Comparison of ENCODE assay signal across 20 cellular contexts in genomic region chr11:19652976-19653375, GRCh38. TPM values are rescaled to one million over a fixed set of nuclear protein-coding genes. Genes with fewer than 3 reads are reported as not detected.
A peak's percentile ranks its signal among the peaks of the same experiment; 100 is the strongest.
DNase-seq lines count a peak whose midpoint lies in the region; ATAC-seq and TF ChIP-seq lines count a peak whose summit lies in the region.
"Had no signal": no experiment of that assay in that cellular context is flagged by ENCODE, and none has a peak within 500 bp of the region (broad histone marks: within the 10 kb centered on the region; RNA-seq: fewer than 3 reads in every experiment).

No MANE protein-coding gene starts in this region.

- 56% methylated on average over 4 of the region's 4 CpGs for WGBS in SK-N-SH (ENCODE audit: low lambda C conversion rate)

- peaks cover 3% of the 10 kb centered on the region for H3K9me3 Mint-ChIP-seq in neural crest cell

- H3K27me3 ChIP-seq in SK-N-SH (ENCODE audit: insufficient read depth), result no peaks in the 10 kb centered on the region
- H3K27me3 ChIP-seq: BLaER1 treated with 17β-estradiol and CSF1 and Interleukin-3, amounts not matched to agents 10 nM and 100 nM had no signal

- DNase-seq in Right ventricle myocardium inferior (ENCODE audit: missing footprints), result no peak
- DNase-seq in cardiac septum (ENCODE audit: low spot score), result no peak
- no peak for DNase-seq in SK-N-SH
- no peak for DNase-seq in neural crest cell (ENCODE audit: low read depth, low spot score)
- DNase-seq in superior temporal gyrus (ENCODE audit: extremely low spot score), result peak; percentile 51
- no peak for DNase-seq in COLO668 (lab: John Stamatoyannopoulos, UW; ENCODE audit: unreplicated experiment)
- no peak for DNase-seq in NOMO-1 treated with DMSO at 0.1 percent for 48 hours (lab: John Stamatoyannopoulos, UW; ENCODE audit: unreplicated experiment)
- DNase-seq in stimulated activated CD4-positive, alpha-beta T cell treated with anti-CD3 and anti-CD28 coated beads, Interleukin-4, amount 100 ng/mL, for 24 hours, result no peak
- DNase-seq: 8988T; Calu3; CD4-positive, alpha-beta memory T cell; DMS153; EL; KBM-7; NCI-H1092 treated with DMSO at 0.1 percent for 48 hours; NCI-H1436 treated with DMSO at 0.1 percent for 48 hours; NCI-H2029 treated with DMSO at 0.1 percent for 48 hours; NCI-H446 treated with DMSO at 0.1 percent for 48 hours had no signal

- H3K36me3 Mint-ChIP-seq in neural crest cell (ENCODE audit: low read depth), result no peaks in the 10 kb centered on the region
- H3K36me3 Mint-ChIP-seq: CD4-positive, alpha-beta memory T cell had no signal

- peaks cover 0 to 26% of the 10 kb centered on the region in 2 experiments for H3K36me3 ChIP-seq in SK-N-SH (replicated peaks in 1 of 2; ENCODE audit: control insufficient read depth in 1 of 2, insufficient read depth in 2 of 2, low read length in 1 of 2)
- H3K36me3 ChIP-seq: BLaER1 treated with 17β-estradiol and CSF1 and Interleukin-3, amounts not matched to agents 10 nM and 100 nM had no signal

- POLR2A ChIA-PET in SK-N-SH (lab: Yijun Ruan, JAX), result interaction anchor here (0.6 kb wide), 1 partner anchor 233 kb away, joined by 5 read pairs; no protein-coding TSS in a partner anchor

- CTCF ChIA-PET in SK-N-SH (lab: Yijun Ruan, JAX), result interaction anchor here (0.7 to 2.3 kb wide), 7 partner anchors 21 to 92 kb away, joined by 3 to 9 read pairs (median 4); no protein-coding TSS in a partner anchor

- ATAC-seq in Right ventricle myocardium inferior, result peak; percentile 20
- ATAC-seq: HCT116 had no signal

- TF ChIP-seq RAD21 in SK-N-SH (IDR thresholded peaks at IDR 0.05; ENCODE audit: low read length), result no peak; the same call in 1 of the 2 replicates

- H3K4me1 ChIP-seq in SK-N-SH (ENCODE audit: control insufficient read depth in 1 of 2, insufficient read depth in 2 of 2, low read depth in 1 of 2, low read length in 1 of 2), result peaks cover 0 to 45% of the 10 kb centered on the region in 2 experiments; a peak in 2 of 4 replicates
- H3K4me1 ChIP-seq: BLaER1 treated with 17β-estradiol and CSF1 and Interleukin-3, amounts not matched to agents 10 nM and 100 nM had no signal

- H3K9me2 ChIP-seq in SK-N-SH, result no peaks in the 10 kb centered on the region

- TF ChIP-seq EP300 in SK-N-SH (IDR thresholded peaks at IDR 0.05; ENCODE audit: borderline replicate concordance in 1 of 2, low read depth in 1 of 2, low read length in 1 of 2), result peak; percentile 34 to 59; a peak in 2 of 4 replicates

- H3K4me1 Mint-ChIP-seq in neural crest cell, result peaks cover 42% of the 10 kb centered on the region
- H3K4me1 Mint-ChIP-seq: CD4-positive, alpha-beta memory T cell had no signal

- H3K27me3 Mint-ChIP-seq in neural crest cell (ENCODE audit: low read depth), result no peaks in the 10 kb centered on the region

- peaks cover 12% of the 10 kb centered on the region for H3F3A ChIP-seq in SK-N-SH (replicated peaks; ENCODE audit: insufficient read depth)

- H4K20me1 ChIP-seq in SK-N-SH (ENCODE audit: insufficient read depth), result peaks cover 25% of the 10 kb centered on the region
- H4K20me1 ChIP-seq: BLaER1 treated with 17β-estradiol and CSF1 and Interleukin-3, amounts not matched to agents 10 nM and 100 nM had no signal

- H3K27ac Mint-ChIP-seq in neural crest cell (ENCODE audit: unreplicated experiment), result peak overlapping the region; percentile 78
- H3K27ac Mint-ChIP-seq: CD4-positive, alpha-beta memory T cell had no signal

- no peak overlapping the region for H3K4me3 ChIP-seq in SK-N-SH (ENCODE audit: low read depth in 2 of 2, low read length in 1 of 2)
- H3K4me3 ChIP-seq: BLaER1 treated with 17β-estradiol and CSF1 and Interleukin-3, amounts not matched to agents 10 nM and 100 nM had no signal

- no peak for TF ChIP-seq CTCF in SK-N-SH (IDR thresholded peaks at IDR 0.05)
- TF ChIP-seq CTCF in neural crest cell (conservative IDR thresholded peaks at IDR 0.05), result no peak

- no peak overlapping the region for H3K4me2 ChIP-seq in SK-N-SH
- H3K4me2 ChIP-seq: BLaER1 treated with 17β-estradiol and CSF1 and Interleukin-3, amounts not matched to agents 10 nM and 100 nM had no signal

- H3K79me2 ChIP-seq in SK-N-SH (ENCODE audit: insufficient read depth), result peaks cover 78% of the 10 kb centered on the region

- H3K9ac ChIP-seq in SK-N-SH, result no peak overlapping the region
- H3K9ac ChIP-seq: BLaER1 treated with 17β-estradiol and CSF1 and Interleukin-3, amounts not matched to agents 10 nM and 100 nM had no signal

- peak overlapping the region in 1 of 2 experiments; percentile 83; a peak in 3 of 4 replicates for H3K27ac ChIP-seq in SK-N-SH (ENCODE audit: low read depth in 2 of 2, low read length in 1 of 2)
- H3K27ac ChIP-seq: BLaER1 treated with 17β-estradiol and CSF1 and Interleukin-3, amounts not matched to agents 10 nM and 100 nM had no signal

- no peaks in the 10 kb centered on the region for H3K9me3 ChIP-seq in SK-N-SH
- H3K9me3 ChIP-seq: BLaER1 treated with 17β-estradiol and CSF1 and Interleukin-3, amounts not matched to agents 10 nM and 100 nM had no signal

- intact Hi-C loops in Right ventricle myocardium inferior (cut with DNase I) (no loop called here), cardiac septum (cut with DNase I) (no loop called here)

- H2AFZ ChIP-seq in SK-N-SH (ENCODE audit: low read depth), result no peak overlapping the region

- H3K4me3 Mint-ChIP-seq in neural crest cell, result no peak overlapping the region
- H3K4me3 Mint-ChIP-seq: CD4-positive, alpha-beta memory T cell had no signal

TF ChIP-seq in SK-N-SH, 30 proteins besides CTCF, POLR2A, EP300 and RAD21:
- TF ChIP-seq PBX3 (IDR thresholded peaks at IDR 0.05) (peak; percentile 85), POLR2AphosphoS5 (IDR thresholded peaks at IDR 0.05; ENCODE audit: low read depth, low read length) (peak; percentile 31; the same call in 1 of the 2 replicates), JUND (IDR thresholded peaks at IDR 0.05) (peak; percentile 20; the same call in 1 of the 2 replicates), TAF1 (IDR thresholded peaks at IDR 0.05; ENCODE audit: borderline replicate concordance, low read depth, low read length) (no peak), NFIC (IDR thresholded peaks at IDR 0.05; ENCODE audit: borderline replicate concordance) (peak; percentile 37), YY1 (IDR thresholded peaks at IDR 0.05; ENCODE audit: low read depth) (no peak), USF2 (IDR thresholded peaks at IDR 0.05; ENCODE audit: borderline replicate concordance, low read depth, low read length) (no peak), ZBTB33 (IDR thresholded peaks at IDR 0.05; ENCODE audit: borderline replicate concordance, low read depth) (no peak), MEF2A (IDR thresholded peaks at IDR 0.05; ENCODE audit: borderline replicate concordance, low read depth) (no peak), RFX5 (IDR thresholded peaks at IDR 0.05; ENCODE audit: low read length) (no peak), FOSL2 (IDR thresholded peaks at IDR 0.05; ENCODE audit: borderline replicate concordance, low read depth) (no peak), RCOR1 (IDR thresholded peaks at IDR 0.05; ENCODE audit: low read length) (no peak), TCF12 (IDR thresholded peaks at IDR 0.05) (peak; percentile 85), SIN3A (IDR thresholded peaks at IDR 0.05; ENCODE audit: borderline replicate concordance, low read depth, low read length) (0 out of 2 replicates have a peak, but pooled peaks have one; percentile 36), SMC3 (IDR thresholded peaks at IDR 0.05; ENCODE audit: low read depth, low read length) (no peak), MXI1 (IDR thresholded peaks at IDR 0.05; ENCODE audit: low read depth, low read length) (no peak), TEAD4 (IDR thresholded peaks at IDR 0.05; ENCODE audit: borderline replicate concordance, insufficient read depth) (no peak), CHD2 (IDR thresholded peaks at IDR 0.05; ENCODE audit: low read length, partially characterized antibody) (no peak)

RNA-seq across cellular contexts. Expression of gene NAV2, which starts 59.7 kb away (rescaled TPM):
- 14.0 TPM for total RNA-seq in Right ventricle myocardium inferior
- total RNA-seq in cardiac septum, result 50.8 TPM
- 19.0 and 26.2 TPM in 2 replicates for polyA plus RNA-seq in SK-N-SH (2012; rRNA removed)
- 12.8 and 16.1 TPM in 2 replicates for polyA plus RNA-seq in SK-N-SH (2012; cell fraction: cytosol; rRNA removed)
- 106 and 129 TPM in 2 replicates for polyA plus RNA-seq in SK-N-SH (2012; cell fraction: nucleus; rRNA removed)
- total RNA-seq in neural crest cell, result 14.1 and 15.5 TPM in 2 replicates
